ENCODE assay signal across 8 cellular contexts in genomic region chr1:212794561-212795014, GRCh38. TPM values are rescaled to one million over a fixed set of nuclear protein-coding genes. Genes with fewer than 3 reads are reported as not detected.
DNase-seq lines count a peak whose midpoint lies in the region; ATAC-seq and TF ChIP-seq lines count a peak whose summit lies in the region.

No MANE protein-coding gene starts in this region.

- ATAC-seq in HG02981 (IDR thresholded peaks at IDR 0.05; ENCODE audit: unreplicated experiment) (peak; percentile 81), mucosa of descending colon (peak; percentile 21)

- H3K36me3 ChIP-seq in left ventricle myocardium inferior = peaks cover 34% of the 10 kb centered on the region
- peaks cover 11% of the 10 kb centered on the region for H3K36me3 ChIP-seq in right atrium auricular region
- no peaks in the 10 kb centered on the region for H3K36me3 ChIP-seq in mucosa of descending colon (ENCODE audit: low read depth)

- intact Hi-C loops in left ventricle myocardium inferior (cut with micrococcal nuclease) (no loop called here), mucosa of descending colon (cut with DNase I, micrococcal nuclease) (no loop called here)

- H3K4me1 ChIP-seq in left ventricle myocardium inferior (peaks cover 46% of the 10 kb centered on the region), right atrium auricular region (peaks cover 0 to 21% of the 10 kb centered on the region in 2 donors), mucosa of descending colon (ENCODE audit: low read depth) (peaks cover 6% of the 10 kb centered on the region)

- TF ChIP-seq CTCF in left ventricle myocardium inferior (IDR thresholded peaks at IDR 0.05; ENCODE audit: borderline replicate concordance) (no peak), right atrium auricular region (IDR thresholded peaks at IDR 0.05) (no peak), mucosa of descending colon (IDR thresholded peaks at IDR 0.05) (no peak)

- H3K9me3 ChIP-seq in left ventricle myocardium inferior (replicated peaks) = no peaks in the 10 kb centered on the region
- no peaks in the 10 kb centered on the region for H3K9me3 ChIP-seq in right atrium auricular region
- H3K9me3 ChIP-seq in mucosa of descending colon = no peaks in the 10 kb centered on the region

- H3K27ac ChIP-seq in left ventricle myocardium inferior (replicated peaks) (peak overlapping the region; percentile 21), right atrium auricular region (no peak overlapping the region)

- TF ChIP-seq POLR2A in Raji (IDR thresholded peaks at IDR 0.05; ENCODE audit: insufficient read depth, low read depth, low read length) = peak; percentile 45; the same call in 1 of the 2 replicates

- H3K27me3 ChIP-seq in left ventricle myocardium inferior (ENCODE audit: low read depth) (no peaks in the 10 kb centered on the region), right atrium auricular region (no peaks in the 10 kb centered on the region)

- DNase-seq in left ventricle myocardium inferior (no peak), right atrium auricular region (ENCODE audit: low spot score) (no peak), mucosa of descending colon (no peak), NCI-H82 treated with DMSO at 0.1 percent for 48 hours (lab: John Stamatoyannopoulos, UW; ENCODE audit: unreplicated experiment) (no peak), D341Med (ENCODE audit: low spot score) (no peak)
- DNase-seq in stimulated activated CD4-positive, alpha-beta T cell treated with anti-CD3 and anti-CD28 coated beads, Interleukin-15, amount 100 ng/mL, for 24 hours = no peak

- H3K4me3 ChIP-seq in left ventricle myocardium inferior (no peak overlapping the region), right atrium auricular region (no peak overlapping the region), mucosa of descending colon (no peak overlapping the region)

RNA-seq across cellular contexts. Expression of gene TATDN3, which starts 2.9 kb away (rescaled TPM):
- total RNA-seq in left ventricle myocardium inferior (23.5 TPM), right atrium auricular region (10 to 100 TPM; 12.6 to 39.6 TPM), mucosa of descending colon (10 to 100 TPM in 2 of 3 donors, 1 to 10 TPM in 1; 9.2 to 10.8 (median 10.5) TPM)

RNA-seq across cellular contexts. Expression of gene NSL1, which starts 3.0 kb away (rescaled TPM):
- total RNA-seq in left ventricle myocardium inferior (29.0 TPM), right atrium auricular region (10 to 100 TPM; 28.2 to 46.1 TPM), mucosa of descending colon (10 to 100 TPM; 20.4 to 25.3 (median 21.5) TPM)

RNA-seq across cellular contexts. Expression of gene SPATA45, which starts 52.9 kb away (rescaled TPM):
- not detected for total RNA-seq in left ventricle myocardium inferior
- not detected for total RNA-seq in right atrium auricular region
- not detected for total RNA-seq in mucosa of descending colon
